In the genomic region with DNA sequence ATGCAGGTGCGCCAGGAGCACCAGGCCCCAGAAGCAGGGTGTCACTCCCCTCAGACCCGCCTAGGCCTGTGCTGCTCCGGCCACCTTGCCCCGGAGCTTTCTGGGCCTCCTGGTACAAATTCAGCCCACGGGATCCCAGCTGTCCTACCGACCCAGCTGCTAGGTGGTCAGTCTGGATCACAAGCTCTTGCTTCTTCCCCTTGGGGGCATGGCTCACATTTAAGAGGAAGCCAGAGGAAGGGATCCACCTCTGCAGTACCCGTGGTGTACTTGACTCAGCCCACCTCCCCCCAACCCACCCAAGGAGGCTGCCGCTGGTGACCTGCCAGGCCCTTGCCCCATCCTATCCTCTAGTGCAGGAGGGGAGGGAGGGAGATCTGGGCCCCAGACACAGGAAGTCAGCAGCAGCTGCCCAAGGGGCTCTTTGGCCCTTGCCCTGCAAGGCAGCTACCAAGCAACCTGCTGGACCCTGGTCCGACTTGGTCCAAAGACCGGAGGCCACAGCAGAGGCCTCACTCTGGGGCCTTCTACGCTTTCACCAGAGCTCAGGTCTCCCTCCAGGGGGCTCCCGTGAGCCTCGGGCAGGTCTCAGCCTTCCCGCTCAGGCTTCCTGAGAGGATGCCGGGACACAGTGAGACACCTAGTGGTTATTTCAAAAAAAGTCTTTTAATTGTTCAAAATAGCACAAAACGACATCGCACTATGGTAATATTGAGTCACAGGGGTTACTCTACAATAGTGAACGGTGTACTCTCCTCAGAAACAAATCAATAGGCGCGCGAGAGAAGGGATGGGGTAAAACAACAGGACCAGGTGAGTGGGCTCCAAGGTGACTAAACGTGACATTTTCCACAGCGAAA, we compare ENCODE assay signal across 8 cellular contexts. TPM values are rescaled to one million over a fixed set of nuclear protein-coding genes. Genes with fewer than 3 reads are reported as not detected.
DNase-seq lines count a peak whose midpoint lies in the region; ATAC-seq lines count a peak whose summit lies in the region.

No MANE protein-coding gene starts in this region.

- no peaks in the 10 kb centered on the region for H3K27me3 Mint-ChIP-seq in central memory CD8-positive, alpha-beta T cell

- no peaks in the 10 kb centered on the region for H3K9me3 Mint-ChIP-seq in central memory CD8-positive, alpha-beta T cell

- H3K27ac Mint-ChIP-seq in central memory CD8-positive, alpha-beta T cell (ENCODE audit: low read depth), result peak overlapping the region; percentile 83

- peak overlapping the region; percentile 25 for H3K4me3 Mint-ChIP-seq in central memory CD8-positive, alpha-beta T cell

- ATAC-seq in GM18508 (IDR thresholded peaks at IDR 0.05; ENCODE audit: insufficient read depth, unreplicated experiment) (peak; percentile 72), HG03378 (IDR thresholded peaks at IDR 0.05; ENCODE audit: unreplicated experiment) (peak; percentile 58)
- peak; percentile 79 for ATAC-seq in central memory CD8-positive, alpha-beta T cell (replicated peaks; ENCODE audit: extremely low read depth, poor library complexity, severe bottlenecking)

- DNase-seq in A172 (ENCODE audit: low spot score) (peak; percentile 86), NCI-H345 treated with DMSO at 0.1 percent for 48 hours (lab: John Stamatoyannopoulos, UW; ENCODE audit: unreplicated experiment) (peak; percentile 49), kidney glomerular epithelial cell (lab: John Stamatoyannopoulos, UW) (peak; percentile 29)
- DNase-seq in activated CD4-positive, CD25-positive, alpha-beta regulatory T cell treated with anti-CD3 and anti-CD28 coated beads, Interleukin-2, amount 50 U/mL, for 16 hours (ENCODE audit: low read depth, low spot score), result peak; percentile 60
- peak; percentile 44 to 62 for DNase-seq in central memory CD8-positive, alpha-beta T cell (ENCODE audit: low spot score in 2 of 2)
- DNase-seq in stimulated activated CD4-positive, alpha-beta T cell treated with anti-CD3 and anti-CD28 coated beads, Interleukin-4, amount 100 ng/mL, for 4 hours, result peak; percentile 68 to 75

- H3K4me1 Mint-ChIP-seq in central memory CD8-positive, alpha-beta T cell, result peaks cover 6% of the 10 kb centered on the region

- H3K36me3 Mint-ChIP-seq in central memory CD8-positive, alpha-beta T cell (ENCODE audit: insufficient read depth), result peaks cover 16% of the 10 kb centered on the region

RNA-seq across cellular contexts. Expression of a gene that starts 2.7 kb away (rescaled TPM):
- total RNA-seq in A172 (2014; rRNA removed; shearing (Covaris generic)), result 0.62 TPM in 2 replicates

RNA-seq across cellular contexts. Expression of a gene that starts 12.3 kb away (rescaled TPM):
- total RNA-seq in A172 (2014; rRNA removed; shearing (Covaris generic)), result 210 and 249 TPM in 2 replicates

RNA-seq across cellular contexts. Expression of a gene that starts 21.1 kb away (rescaled TPM):
- total RNA-seq in A172 (2014; rRNA removed; shearing (Covaris generic)), result 1.3 and 5.3 TPM in 2 replicates

RNA-seq across cellular contexts. Expression of a gene that starts 24.5 kb away (rescaled TPM):
- 40.8 and 41.7 TPM in 2 replicates for total RNA-seq in A172 (2014; rRNA removed; shearing (Covaris generic))

RNA-seq across cellular contexts. Expression of a gene that starts 25.4 kb away (rescaled TPM):
- 8.6 and 9.6 TPM in 2 replicates for total RNA-seq in A172 (2014; rRNA removed; shearing (Covaris generic))

Comparison
In these comparisons a context has a peak if more than half of its experiments do, and no peak if none do; other contexts are left out.
1. Peak in every context shown above with its lines: DNase-seq and ATAC-seq.
2. DNase-seq: peak in every context shown above with its lines; median percentile 86 in A172; 72 in stimulated activated CD4-positive, alpha-beta T cell treated with anti-CD3 and anti-CD28 coated beads, Interleukin-4, amount 100 ng/mL, for 4 hours; 60 in activated CD4-positive, CD25-positive, alpha-beta regulatory T cell treated with anti-CD3 and anti-CD28 coated beads, Interleukin-2, amount 50 U/mL, for 16 hours; 53 in central memory CD8-positive, alpha-beta T cell; 49 in NCI-H345 treated with DMSO at 0.1 percent for 48 hours; 29 in kidney glomerular epithelial cell.